12 cellular contexts compared by ENCODE assay signal in genomic region chr1:228850141-228851100, GRCh38.
DNase-seq lines count a peak whose midpoint lies in the region; ATAC-seq and TF ChIP-seq lines count a peak whose summit lies in the region.
"Had no signal": no experiment of that assay in that cellular context is flagged by ENCODE, and none has a peak within 500 bp of the region (broad histone marks: within the 10 kb centered on the region; RNA-seq: fewer than 3 reads in every experiment).

No MANE protein-coding gene starts in this region.

- H3K9me3 ChIP-seq in Caco-2 (no peaks in the 10 kb centered on the region; the same call in 1 of the 2 replicates), esophagus squamous epithelium (no peaks in the 10 kb centered on the region)
- H3K9me3 ChIP-seq: adrenal gland had no signal

- H3K27ac ChIP-seq in esophagus squamous epithelium: no peak overlapping the region
- H3K27ac ChIP-seq: adrenal gland had no signal

- TF ChIP-seq CTCF in Caco-2 (IDR thresholded peaks at IDR 0.05; ENCODE audit: insufficient read depth in 1 of 2, low read depth in 1 of 2, low read length in 1 of 2, severe bottlenecking in 1 of 2, unreplicated experiment in 1 of 2): no peak
- TF ChIP-seq CTCF in chondrocyte (IDR thresholded peaks at IDR 0.05): no peak
- no peak for TF ChIP-seq CTCF in osteocyte (IDR thresholded peaks at IDR 0.05)
- TF ChIP-seq CTCF in esophagus squamous epithelium (IDR thresholded peaks at IDR 0.05): no peak

- BruUV-seq in Caco-2 (replicated peaks; lab: Mats Ljungman, UMichigan): no TSS peak

- H3K4me1 Mint-ChIP-seq in Caco-2 (ENCODE audit: low read depth, unreplicated experiment) (peaks cover 53% of the 10 kb centered on the region), chondrocyte (ENCODE audit: low read depth) (peaks cover 27% of the 10 kb centered on the region), osteocyte (ENCODE audit: unreplicated experiment) (no peaks in the 10 kb centered on the region)

- H3K4me1 ChIP-seq in Caco-2: peaks cover 46% of the 10 kb centered on the region
- H3K4me1 ChIP-seq in esophagus squamous epithelium: no peaks in the 10 kb centered on the region
- H3K4me1 ChIP-seq: adrenal gland had no signal

- CTCF ChIA-PET in Caco-2 (lab: Charles Lee): interaction anchor here (0.9 kb wide), 1 partner anchor 306 kb away, joined by 3 read pairs; no protein-coding TSS in a partner anchor

- ATAC-seq in GM18517 (IDR thresholded peaks at IDR 0.05; ENCODE audit: unreplicated experiment) (no peak), GM18870 (IDR thresholded peaks at IDR 0.05; ENCODE audit: unreplicated experiment) (no peak)
- ATAC-seq: activated T-cell treated with anti-CD3 and anti-CD28 coated beads, Interleukin-2, amount 50 U/mL, for 72 hours; PC-3 had no signal

- WGBS in esophagus squamous epithelium, 2 donors: 67 to 80% methylated on average over 11 of the region's 11 CpGs

- no peaks in the 10 kb centered on the region for H3K9me3 Mint-ChIP-seq in Caco-2 (ENCODE audit: unreplicated experiment)
- H3K9me3 Mint-ChIP-seq in chondrocyte (ENCODE audit: low read depth): no peaks in the 10 kb centered on the region
- H3K9me3 Mint-ChIP-seq in osteocyte (ENCODE audit: unreplicated experiment): peaks cover 2% of the 10 kb centered on the region
- H3K9me3 Mint-ChIP-seq: activated T-cell treated with anti-CD3 and anti-CD28 coated beads, Interleukin-2, amount 50 U/mL, for 72 hours had no signal

- no peaks in the 10 kb centered on the region for H3K36me3 ChIP-seq in Caco-2 (ENCODE audit: control insufficient read depth, insufficient read depth, low read length)
- no peaks in the 10 kb centered on the region for H3K36me3 ChIP-seq in esophagus squamous epithelium
- H3K36me3 ChIP-seq: adrenal gland had no signal

- TF ChIP-seq POLR2A in esophagus squamous epithelium (IDR thresholded peaks at IDR 0.05): no peak

- POLR2A ChIA-PET in Caco-2 (lab: Charles Lee): interaction anchor here (1.3 kb wide), 1 partner anchor 14 kb away, joined by 3 read pairs; no protein-coding TSS in a partner anchor

- peak overlapping the region; percentile 30 for H3K27ac Mint-ChIP-seq in Caco-2 (ENCODE audit: unreplicated experiment)
- H3K27ac Mint-ChIP-seq in chondrocyte (ENCODE audit: unreplicated experiment): peak overlapping the region; percentile 85
- no peak overlapping the region for H3K27ac Mint-ChIP-seq in osteocyte (ENCODE audit: unreplicated experiment)
- H3K27ac Mint-ChIP-seq: activated T-cell treated with anti-CD3 and anti-CD28 coated beads, Interleukin-2, amount 50 U/mL, for 72 hours had no signal

- H3K27me3 Mint-ChIP-seq in Caco-2 (ENCODE audit: insufficient read depth, unreplicated experiment) (no peaks in the 10 kb centered on the region), chondrocyte (ENCODE audit: low read depth) (no peaks in the 10 kb centered on the region), osteocyte (ENCODE audit: unreplicated experiment) (no peaks in the 10 kb centered on the region)

- intact Hi-C loops in Caco-2 (cut with micrococcal nuclease; ENCODE audit: unreplicated experiment): no loop called here
- intact Hi-C loops in esophagus squamous epithelium (cut with DNase I): no loop called here

- H3K27me3 ChIP-seq in Caco-2 (replicated peaks; ENCODE audit: control insufficient read depth, insufficient read depth, low read length) (no peaks in the 10 kb centered on the region), esophagus squamous epithelium (no peaks in the 10 kb centered on the region)
- H3K27me3 ChIP-seq: adrenal gland had no signal

- H3K4me3 ChIP-seq in Caco-2 (ENCODE audit: low read depth, low read length): no peak overlapping the region
- no peak overlapping the region for H3K4me3 ChIP-seq in esophagus squamous epithelium
- H3K4me3 ChIP-seq: adrenal gland had no signal

- DNase-seq in Caco-2 (no peak), NOMO-1 (lab: John Stamatoyannopoulos, UW; ENCODE audit: unreplicated experiment in 2 of 2) (peak; percentile 20 to 77), chondrocyte (ENCODE audit: low spot score) (no peak), osteocyte (ENCODE audit: extremely low spot score, unreplicated experiment) (peak; percentile 46), esophagus squamous epithelium (lab: John Stamatoyannopoulos, UW) (no peak)
- no peak for DNase-seq in stimulated activated CD4-positive, alpha-beta T cell treated with anti-CD3 and anti-CD28 coated beads, Interleukin-15, amount 100 ng/mL, for 24 hours
- DNase-seq: activated T-cell treated with anti-CD3 and anti-CD28 coated beads, Interleukin-2, amount 50 U/mL, for 72 hours; PC-3; T-helper 1 cell had no signal

- H3K36me3 Mint-ChIP-seq in Caco-2 (ENCODE audit: insufficient read depth, unreplicated experiment): no peaks in the 10 kb centered on the region
- no peaks in the 10 kb centered on the region for H3K36me3 Mint-ChIP-seq in chondrocyte (ENCODE audit: low read depth)
- no peaks in the 10 kb centered on the region for H3K36me3 Mint-ChIP-seq in osteocyte (ENCODE audit: unreplicated experiment)

- H3K4me3 Mint-ChIP-seq in Caco-2 (ENCODE audit: unreplicated experiment) (peak overlapping the region; percentile 19), chondrocyte (ENCODE audit: unreplicated experiment) (no peak overlapping the region), osteocyte (ENCODE audit: unreplicated experiment) (no peak overlapping the region)
- H3K4me3 Mint-ChIP-seq: activated T-cell treated with anti-CD3 and anti-CD28 coated beads, Interleukin-2, amount 50 U/mL, for 72 hours had no signal

Comparison
In these comparisons a context has a peak if more than half of its experiments do, and no peak if none do; other contexts are left out.
1. DNase-seq: peak in NOMO-1 (2 of 2) and osteocyte (single experiment); none in Caco-2 (0 of 2), chondrocyte (single experiment), stimulated activated CD4-positive, alpha-beta T cell treated with anti-CD3 and anti-CD28 coated beads, Interleukin-15, amount 100 ng/mL, for 24 hours (single experiment) and esophagus squamous epithelium (single experiment).